In the genomic region with DNA sequence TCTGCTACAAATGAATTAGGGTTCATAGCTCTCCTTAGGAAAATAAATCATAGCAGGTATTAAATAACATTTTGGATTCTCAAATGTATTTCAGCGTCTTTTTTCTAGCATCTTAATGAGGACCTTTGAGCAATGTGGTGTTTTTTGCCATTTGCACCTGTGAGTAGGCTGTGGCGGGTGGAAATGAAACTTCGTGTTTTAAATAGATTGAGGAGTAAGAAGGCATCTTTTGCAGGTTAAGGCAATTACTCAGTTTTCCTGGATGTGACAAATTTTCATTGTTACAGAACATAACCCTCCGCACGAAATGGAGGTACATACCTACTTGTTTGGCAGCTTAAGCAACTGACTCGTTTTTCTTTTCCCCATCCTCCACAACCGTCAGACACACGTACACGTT, we compare ENCODE assay signal across 24 cellular contexts.
"Had no signal": no experiment of that assay in that cellular context is flagged by ENCODE, and none has a peak within 500 bp of the region (broad histone marks: within the 10 kb centered on the region; RNA-seq: fewer than 3 reads in every experiment).

No MANE protein-coding gene starts in this region.

- H3K27me3 Mint-ChIP-seq: effector memory CD8-positive, alpha-beta T cell; naive B cell; naive thymus-derived CD8-positive, alpha-beta T cell had no signal

- H3K9me3 ChIP-seq: esophagus squamous epithelium, gastrocnemius medialis, heart right ventricle, left lung, lower lobe of right lung, mucosa of descending colon had no signal

- H3K4me3 Mint-ChIP-seq: effector memory CD8-positive, alpha-beta T cell; endodermal cell; mesothelial cell of epicardium; naive B cell; naive thymus-derived CD8-positive, alpha-beta T cell had no signal

- DNase-seq: dermis blood vessel endothelial cell; dorsolateral prefrontal cortex; effector CD8-positive, alpha-beta T cell; effector memory CD8-positive, alpha-beta T cell; endodermal cell; erythroblast; esophagus squamous epithelium; foreskin fibroblast; foreskin melanocyte; gastrocnemius medialis; glutamatergic neuron; heart right ventricle; hippocampal formation; left cardiac atrium; left lung; left ventricle myocardium superior; lower lobe of right lung; mesenchymal stem cell; mucosa of descending colon; naive B cell; naive thymus-derived CD8-positive, alpha-beta T cell had no signal

- H3K27ac Mint-ChIP-seq: effector memory CD8-positive, alpha-beta T cell; endodermal cell; mesothelial cell of epicardium; naive B cell; naive thymus-derived CD8-positive, alpha-beta T cell had no signal

- H3K9me3 Mint-ChIP-seq: endodermal cell, naive B cell had no signal

- H3K27me3 ChIP-seq: dorsolateral prefrontal cortex, esophagus squamous epithelium, gastrocnemius medialis, heart right ventricle, left lung had no signal

- H3K4me1 Mint-ChIP-seq: endodermal cell; naive B cell; naive thymus-derived CD8-positive, alpha-beta T cell had no signal

- H3K4me3 ChIP-seq: coronary artery, dorsolateral prefrontal cortex, esophagus squamous epithelium, gastrocnemius medialis, heart right ventricle, left lung, lower lobe of right lung, mucosa of descending colon had no signal

- H3K36me3 Mint-ChIP-seq: naive B cell; naive thymus-derived CD8-positive, alpha-beta T cell had no signal

- H3K4me1 ChIP-seq: gastrocnemius medialis, left lung, lower lobe of right lung had no signal

- H3K27ac ChIP-seq: coronary artery, dorsolateral prefrontal cortex, epithelial cell of prostate, esophagus squamous epithelium, gastrocnemius medialis, heart right ventricle, left lung, lower lobe of right lung had no signal

- H3K36me3 ChIP-seq: esophagus squamous epithelium, gastrocnemius medialis, heart right ventricle, left lung, lower lobe of right lung had no signal
